Comparison of ENCODE assay signal across 20 cellular contexts in the genomic region with DNA sequence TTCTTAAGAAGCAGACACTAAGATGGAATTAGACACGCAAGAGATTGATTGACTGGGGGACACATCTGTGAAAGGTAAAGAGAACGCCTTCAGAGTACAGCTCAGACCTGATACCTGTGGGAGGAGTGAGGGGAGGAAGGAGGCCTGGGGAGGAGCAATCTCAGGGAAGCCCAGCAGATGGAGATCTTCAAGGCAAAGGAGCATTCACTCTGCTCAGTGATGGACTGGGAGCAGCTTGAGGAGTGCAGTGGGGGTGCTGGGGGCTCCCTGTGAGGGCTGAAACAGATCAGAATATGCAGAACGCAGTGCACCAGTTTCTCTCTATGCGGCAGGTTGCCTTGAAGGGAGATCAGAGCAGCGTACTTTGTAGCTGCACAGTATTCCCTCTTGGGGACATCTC.
DNase-seq lines count a peak whose midpoint lies in the region; ATAC-seq, FAIRE-seq and TF ChIP-seq lines count a peak whose summit lies in the region.
"Had no signal": no experiment of that assay in that cellular context is flagged by ENCODE, and none has a peak within 500 bp of the region (broad histone marks: within the 10 kb centered on the region; RNA-seq: fewer than 3 reads in every experiment).

No MANE protein-coding gene starts in this region.

- no peak overlapping the region for H3K4me2 ChIP-seq in HepG2 (ENCODE audit: low read depth, low read length)

- peak; percentile 46 for ATAC-seq in HepG2
- no peak for ATAC-seq in right lobe of liver
- ATAC-seq in RWPE2 (ENCODE audit: low read depth), result no peak
- no peak for ATAC-seq in gastrocnemius medialis
- no peak for ATAC-seq in left lung
- no peak for ATAC-seq in HG02759 (IDR thresholded peaks at IDR 0.05; ENCODE audit: unreplicated experiment)
- ATAC-seq: activated naive CD4-positive, alpha-beta T cell treated with anti-CD3 and anti-CD28 coated beads, Interleukin-2, amount 50 U/mL, for 72 hours; stimulated activated naive B cell treated with anti-CD40 and anti-IgM and Interleukin-4, amounts not matched to agents 10 μg/mL and 1 μg/mL and 100 μg/mL, for 72 hours had no signal

- BruUV-seq in HepG2 (replicated peaks; lab: Mats Ljungman, UMichigan), result no TSS peak

- DNase-seq in HepG2 (ENCODE audit: low spot score) (no peak), right lobe of liver (no peak), RWPE2 (ENCODE audit: low spot score) (no peak), fibroblast of mammary gland (ENCODE audit: low read depth) (no peak), gastrocnemius medialis (no peak), KG1 (lab: John Stamatoyannopoulos, UW) (no peak), left lung (no peak)
- DNase-seq: activated B cell treated with CpG ODN at 0.5 μM for 24 hours; BE2C; NCI-H1092 treated with DMSO at 0.1 percent for 48 hours; SJCRH30; stimulated activated CD4-positive, alpha-beta T cell treated with anti-CD3 and anti-CD28 coated beads, Interleukin-4, amount 100 ng/mL, for 24 hours; stimulated activated naive B cell treated with anti-CD40 and anti-IgM and Interleukin-4, amounts not matched to agents 10 μg/mL and 1 μg/mL and 100 μg/mL, for 72 hours had no signal

- H3K27ac ChIP-seq in HepG2 (ENCODE audit: extremely low read length, insufficient read depth, low read length), result no peak overlapping the region
- no peak overlapping the region for H3K27ac ChIP-seq in right lobe of liver
- H3K27ac ChIP-seq in RWPE2 (ENCODE audit: poor library complexity, severe bottlenecking), result no peak overlapping the region
- H3K27ac ChIP-seq in gastrocnemius medialis, result no peak overlapping the region
- no peak overlapping the region for H3K27ac ChIP-seq in left lung
- H3K27ac ChIP-seq: esophagus muscularis mucosa, SJCRH30 had no signal

- H3K36me3 ChIP-seq in HepG2 (replicated peaks in 1 of 2; ENCODE audit: control insufficient read depth in 1 of 2, insufficient read depth in 2 of 2, low read length in 2 of 2), result no peaks in the 10 kb centered on the region
- no peaks in the 10 kb centered on the region for H3K36me3 ChIP-seq in right lobe of liver
- H3K36me3 ChIP-seq in RWPE2 (ENCODE audit: low read depth), result no peaks in the 10 kb centered on the region
- no peaks in the 10 kb centered on the region for H3K36me3 ChIP-seq in gastrocnemius medialis
- H3K36me3 ChIP-seq in left lung, result no peaks in the 10 kb centered on the region
- H3K36me3 ChIP-seq: BE2C, esophagus muscularis mucosa, SJCRH30 had no signal

- intact Hi-C loops in HepG2 (cut with micrococcal nuclease; ENCODE audit: unreplicated experiment), result no loop called here
- intact Hi-C loops in right lobe of liver (cut with DNase I), result no loop called here
- intact Hi-C loops in gastrocnemius medialis (cut with DNase I; ENCODE audit: low total_unique reads), result no loop called here
- intact Hi-C loops in left lung (cut with DNase I), result no loop called here

- TF ChIP-seq POLR2A in HepG2 (IDR thresholded peaks at IDR 0.05; ENCODE audit: insufficient read depth in 1 of 2, low read depth in 2 of 2, low read length in 2 of 2) (no peak), right lobe of liver (IDR thresholded peaks at IDR 0.05) (no peak), gastrocnemius medialis (IDR thresholded peaks at IDR 0.05) (no peak)

- POLR2A ChIA-PET in HepG2 (lab: Yijun Ruan, JAX), result no interaction called here

- TF ChIP-seq CTCF in HepG2 (CRISPR knock-in tag; IDR thresholded peaks at IDR 0.05) (peak; percentile 38), right lobe of liver (IDR thresholded peaks at IDR 0.05) (peak in 1 of 4 donors; percentile 6), RWPE2 (IDR thresholded peaks at IDR 0.05; ENCODE audit: poor library complexity, severe bottlenecking) (peak; percentile 22), fibroblast of mammary gland (conservative IDR thresholded peaks at IDR 0.05; ENCODE audit: control insufficient read depth, insufficient read depth, low read depth, low read length) (peak; percentile 26), gastrocnemius medialis (IDR thresholded peaks at IDR 0.05 in 4 of 5, conservative IDR thresholded peaks at IDR 0.05 in 1 of 5) (no peak), left lung (IDR thresholded peaks at IDR 0.05) (no peak)

- CTCF ChIA-PET in HepG2 (lab: Yijun Ruan, JAX; ENCODE audit: low intra/inter-chr PET ratio, low total read pairs), result no interaction called here

- H3K9me3 ChIP-seq in HepG2 (ENCODE audit: low read length) (no peaks in the 10 kb centered on the region), right lobe of liver (no peaks in the 10 kb centered on the region), RWPE2 (ENCODE audit: severe bottlenecking) (no peaks in the 10 kb centered on the region), gastrocnemius medialis (no peaks in the 10 kb centered on the region), left lung (no peaks in the 10 kb centered on the region)
- H3K9me3 ChIP-seq: BE2C, esophagus muscularis mucosa, SJCRH30 had no signal

- H3K79me2 ChIP-seq in HepG2 (ENCODE audit: insufficient read depth, low read length), result no peaks in the 10 kb centered on the region

- in situ Hi-C loops in HepG2 (cut with HindIII; ENCODE audit: extremely low pct_ligation_motif_present, low pct_unique_long_range_greater_than_20kb) (loop anchor here (25.0 kb wide), 1 partner anchor 855 kb away; no protein-coding TSS in a partner anchor), gastrocnemius medialis (cut with MboI; ENCODE audit: low sequenced_read_pairs in 4 of 4) (no loop called here)

- H3K27me3 ChIP-seq in HepG2 (ENCODE audit: control insufficient read depth in 1 of 2, insufficient read depth in 2 of 2, low read length in 2 of 2) (0 out of 5 replicates have a peak, but pooled peaks cover 0 to 7% of the 10 kb centered on the region in 2 experiments), right lobe of liver (no peaks in the 10 kb centered on the region), RWPE2 (ENCODE audit: insufficient read depth, poor library complexity, severe bottlenecking) (no peaks in the 10 kb centered on the region), gastrocnemius medialis (no peaks in the 10 kb centered on the region), left lung (no peaks in the 10 kb centered on the region)
- H3K27me3 ChIP-seq: BE2C, esophagus muscularis mucosa, SJCRH30 had no signal

- WGBS in HepG2 (ENCODE audit: low lambda C conversion rate), result 45% methylated on average over 5 of the region's 5 CpGs
- WGBS in right lobe of liver (ENCODE audit: insufficient coverage, low coverage, low lambda C conversion rate, missing lambda C conversion rate), result 67% methylated on average over 2 of the region's 5 CpGs

- H4K20me1 ChIP-seq in HepG2 (ENCODE audit: insufficient read depth, low read length), result no peaks in the 10 kb centered on the region

- no peak overlapping the region for H3K9ac ChIP-seq in HepG2 (ENCODE audit: insufficient read depth, low read depth, low read length)

- TF ChIP-seq RAD21 in HepG2 (CRISPR knock-in tag; IDR thresholded peaks at IDR 0.05), result no peak

- no peak overlapping the region for H2AFZ ChIP-seq in HepG2 (ENCODE audit: low read length)

- H3K4me3 ChIP-seq in HepG2 (replicated peaks in 1 of 3; ENCODE audit: insufficient read depth in 1 of 3, low read depth in 2 of 3, low read length in 3 of 3) (no peak overlapping the region), right lobe of liver (no peak overlapping the region), RWPE2 (ENCODE audit: severe bottlenecking) (no peak overlapping the region), fibroblast of mammary gland (ENCODE audit: control insufficient read depth, low read depth, low read length) (no peak overlapping the region), gastrocnemius medialis (no peak overlapping the region), left lung (no peak overlapping the region)
- H3K4me3 ChIP-seq: esophagus muscularis mucosa, SJCRH30 had no signal

- H3K4me1 ChIP-seq in HepG2 (ENCODE audit: insufficient read depth, low read length), result peaks cover 12% of the 10 kb centered on the region
- peaks cover 0 to 9% (median 3%) of the 10 kb centered on the region in 4 donors for H3K4me1 ChIP-seq in right lobe of liver
- peaks cover 17% of the 10 kb centered on the region for H3K4me1 ChIP-seq in RWPE2 (ENCODE audit: insufficient read depth, poor library complexity, severe bottlenecking)
- H3K4me1 ChIP-seq in gastrocnemius medialis, result no peaks in the 10 kb centered on the region
- H3K4me1 ChIP-seq in left lung, result no peaks in the 10 kb centered on the region
- H3K4me1 ChIP-seq: BE2C, esophagus muscularis mucosa, SJCRH30 had no signal

- no peak for FAIRE-seq in HepG2 (lab: Jason Lieb, UNC)
- FAIRE-seq: G401.6, GM18507, H54, HTR-8/SVneo had no signal

- TF ChIP-seq EP300 in HepG2 (IDR thresholded peaks at IDR 0.05; ENCODE audit: low read depth in 2 of 2, low read length in 2 of 2) (no peak), HepG2 (CRISPR knock-in tag; IDR thresholded peaks at IDR 0.05; ENCODE audit: borderline replicate concordance) (no peak)

TF ChIP-seq in HepG2, 621 proteins besides CTCF, POLR2A, EP300 and RAD21 (continues in another document):
- TF ChIP-seq ZNF703 (CRISPR knock-in tag; IDR thresholded peaks at IDR 0.05; ENCODE audit: borderline replicate concordance), result no peak
- TF ChIP-seq ZMYM4 (CRISPR knock-in tag; IDR thresholded peaks at IDR 0.05), result no peak
- TF ChIP-seq CENPX (CRISPR knock-in tag; IDR thresholded peaks at IDR 0.05), result no peak
- TF ChIP-seq, protein P1, sequence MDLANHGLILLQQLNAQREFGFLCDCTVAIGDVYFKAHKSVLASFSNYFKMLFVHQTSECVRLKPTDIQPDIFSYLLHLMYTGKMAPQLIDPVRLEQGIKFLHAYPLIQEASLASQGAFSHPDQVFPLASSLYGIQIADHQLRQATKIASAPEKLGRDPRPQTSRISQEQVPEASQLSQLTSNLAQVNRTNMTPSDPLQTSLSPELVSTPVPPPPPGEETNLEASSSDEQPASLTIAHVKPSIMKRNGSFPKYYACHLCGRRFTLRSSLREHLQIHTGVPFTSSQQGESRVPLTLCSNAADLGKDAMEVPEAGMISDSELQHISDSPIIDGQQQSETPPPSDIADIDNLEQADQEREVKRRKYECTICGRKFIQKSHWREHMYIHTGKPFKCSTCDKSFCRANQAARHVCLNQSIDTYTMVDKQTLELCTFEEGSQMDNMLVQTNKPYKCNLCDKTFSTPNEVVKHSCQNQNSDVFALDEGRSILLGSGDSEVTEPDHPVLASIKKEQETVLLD (CRISPR knock-in tag; IDR thresholded peaks at IDR 0.05; ENCODE audit: low read depth), result no peak
- TF ChIP-seq ZNF263 (CRISPR knock-in tag; IDR thresholded peaks at IDR 0.05), result peak; percentile 97

Comparison
In these comparisons a context has a peak if more than half of its experiments do, and no peak if none do; other contexts are left out.
1. CTCF ChIP-seq: peak in HepG2 (single experiment), RWPE2 (single experiment) and fibroblast of mammary gland (single experiment); none in gastrocnemius medialis (0 of 5) and left lung (0 of 2).